Comparison of ENCODE assay signal across 2 cellular contexts in genomic region chr1:230778916-230779590, GRCh38.
TF ChIP-seq lines count a peak whose summit lies in the region.

No MANE protein-coding gene starts in this region.

TF ChIP-seq in HCT116, 20 proteins besides CTCF, POLR2A, EP300 and RAD21:
- no peak for TF ChIP-seq ATF3 (IDR thresholded peaks at IDR 0.05)
- no peak for TF ChIP-seq ZNF274 (IDR thresholded peaks at IDR 0.05; ENCODE audit: low read depth, low read length)
- no peak for TF ChIP-seq REST (IDR thresholded peaks at IDR 0.05; ENCODE audit: low read depth)
- TF ChIP-seq FOSL1 (IDR thresholded peaks at IDR 0.05; ENCODE audit: low read depth), result peak; percentile 30; the same call in 1 of the 2 replicates

TF ChIP-seq in H1, 55 proteins besides CTCF, POLR2A, EP300 and RAD21:
- TF ChIP-seq CEBPB (IDR thresholded peaks at IDR 0.05; ENCODE audit: low read depth, low read length), result no peak
- no peak for TF ChIP-seq SUZ12 (IDR thresholded peaks at IDR 0.05; ENCODE audit: low read length)
- TF ChIP-seq BCL11A (IDR thresholded peaks at IDR 0.05; ENCODE audit: low read depth in 2 of 2, low read length in 2 of 2), result no peak
- no peak for TF ChIP-seq SP4 (IDR thresholded peaks at IDR 0.05; ENCODE audit: low read length)
- no peak for TF ChIP-seq CBX5 (IDR thresholded peaks at IDR 0.05; ENCODE audit: low read depth, low read length)
- TF ChIP-seq EZH2 (IDR thresholded peaks at IDR 0.05; ENCODE audit: low read depth, low read length, severe bottlenecking), result no peak
- peak; percentile 87 for TF ChIP-seq JUND (IDR thresholded peaks at IDR 0.05; ENCODE audit: low read length)
- TF ChIP-seq CHD1 (IDR thresholded peaks at IDR 0.05; ENCODE audit: low read depth, low read length), result no peak
- no peak for TF ChIP-seq SP1 (IDR thresholded peaks at IDR 0.05; ENCODE audit: low read depth, low read length)
- no peak for TF ChIP-seq KDM5A (IDR thresholded peaks at IDR 0.05; ENCODE audit: low read length)
- TF ChIP-seq ZNF274 (IDR thresholded peaks at IDR 0.05; ENCODE audit: borderline replicate concordance, extremely low read depth, low read length), result no peak
- no peak for TF ChIP-seq SRF (IDR thresholded peaks at IDR 0.05; ENCODE audit: low read depth, low read length)
- TF ChIP-seq CHD2 (IDR thresholded peaks at IDR 0.05; ENCODE audit: low read length), result no peak
- TF ChIP-seq GTF2F1 (IDR thresholded peaks at IDR 0.05; ENCODE audit: borderline replicate concordance, low read depth, low read length), result no peak
- no peak for TF ChIP-seq NRF1 (IDR thresholded peaks at IDR 0.05; ENCODE audit: low read depth, low read length)
- no peak for TF ChIP-seq CBX8 (IDR thresholded peaks at IDR 0.05; ENCODE audit: borderline replicate concordance, low read depth, low read length)
- TF ChIP-seq TEAD4 (IDR thresholded peaks at IDR 0.05; ENCODE audit: low read depth, low read length), result no peak
- TF ChIP-seq RFX5 (IDR thresholded peaks at IDR 0.05; ENCODE audit: borderline replicate concordance, low read depth, low read length), result no peak
- TF ChIP-seq TAF1 (IDR thresholded peaks at IDR 0.05; ENCODE audit: low read depth, low read length), result no peak
- TF ChIP-seq KDM1A (IDR thresholded peaks at IDR 0.05; ENCODE audit: borderline replicate concordance, low read length), result 0 out of 2 replicates have a peak, but pooled peaks have one; percentile 24
- TF ChIP-seq TBP (IDR thresholded peaks at IDR 0.05; ENCODE audit: low read depth, low read length), result no peak
- TF ChIP-seq RBBP5 (IDR thresholded peaks at IDR 0.05; ENCODE audit: borderline replicate concordance, low read depth, low read length), result no peak
- no peak for TF ChIP-seq POLR2AphosphoS5 (IDR thresholded peaks at IDR 0.05; ENCODE audit: low read depth, low read length)
- peak; percentile 46 for TF ChIP-seq JUN (IDR thresholded peaks at IDR 0.05; ENCODE audit: low read depth, low read length)
- no peak for TF ChIP-seq POU5F1 (IDR thresholded peaks at IDR 0.05; ENCODE audit: low read depth, low read length)
- TF ChIP-seq RNF2 (IDR thresholded peaks at IDR 0.05; ENCODE audit: borderline replicate concordance, low read depth, low read length, missing control alignments, poor library complexity, severe bottlenecking), result no peak
- TF ChIP-seq TAF7 (optimal IDR thresholded peaks at IDR 0.05; ENCODE audit: borderline replicate concordance, low read depth, low read length), result no peak
